18 cellular contexts compared by ENCODE assay signal in the genomic region with DNA sequence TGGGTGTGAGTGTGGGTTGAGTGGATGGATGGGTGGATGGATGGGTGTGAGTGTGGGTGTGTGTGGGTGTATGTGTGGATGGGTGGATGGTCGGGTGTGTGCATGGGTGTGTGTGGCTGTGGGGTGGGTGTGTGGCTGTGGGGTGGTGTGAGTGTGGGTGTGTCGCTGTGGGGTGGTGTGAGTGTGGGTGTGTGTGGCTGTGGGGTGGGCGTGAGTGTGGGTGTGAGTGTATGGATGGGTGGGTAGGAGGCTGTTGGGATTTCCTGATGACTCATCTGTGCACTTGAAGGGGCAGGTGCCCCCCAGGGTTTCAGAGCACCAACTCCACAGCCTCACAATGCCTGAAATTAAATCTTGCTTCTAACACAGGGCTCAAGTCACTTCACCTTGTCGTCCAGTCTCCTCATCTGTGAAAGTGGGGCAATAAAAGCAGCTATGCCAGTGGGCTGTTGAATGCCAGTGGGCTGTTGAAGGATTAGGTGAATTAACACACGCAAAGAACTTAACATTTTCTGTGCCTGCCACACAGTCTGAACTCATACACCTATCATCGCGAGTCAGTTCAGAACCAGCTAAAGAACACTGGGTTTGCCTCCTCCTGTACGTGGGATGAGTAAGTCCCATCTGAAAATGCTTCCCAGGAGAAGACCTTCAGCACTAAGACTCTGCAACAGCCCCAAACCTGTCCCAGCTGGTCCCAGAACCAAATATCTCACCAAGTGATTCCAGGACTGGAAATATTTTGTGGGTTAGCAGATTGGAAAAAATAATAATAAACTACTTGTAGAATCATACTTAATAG. TPM values are rescaled to one million over a fixed set of nuclear protein-coding genes. Genes with fewer than 3 reads are reported as not detected.
DNase-seq lines count a peak whose midpoint lies in the region; ATAC-seq and TF ChIP-seq lines count a peak whose summit lies in the region.
"Had no signal": no experiment of that assay in that cellular context is flagged by ENCODE, and none has a peak within 500 bp of the region (broad histone marks: within the 10 kb centered on the region; RNA-seq: fewer than 3 reads in every experiment).

No MANE protein-coding gene starts in this region.

- CTCF ChIA-PET in activated CD4-positive, alpha-beta T cell treated with anti-CD3 and anti-CD28 coated beads for 36 hours (lab: Charles Lee), result interaction anchor here (0.6 kb wide), 1 partner anchor 37 kb away, joined by 3 read pairs; no protein-coding TSS in a partner anchor
- CTCF ChIA-PET in HEK293 (lab: Yijun Ruan, JAX), result no interaction called here

- H3K27me3 Mint-ChIP-seq in activated CD4-positive, alpha-beta T cell treated with anti-CD3 and anti-CD28 coated beads for 36 hours, result no peaks in the 10 kb centered on the region
- no peaks in the 10 kb centered on the region for H3K27me3 Mint-ChIP-seq in activated naive CD8-positive, alpha-beta T cell treated with anti-CD3 and anti-CD28 coated beads for 36 hours
- H3K27me3 Mint-ChIP-seq: T-helper 17 cell had no signal

- H3K27ac Mint-ChIP-seq in activated CD4-positive, alpha-beta T cell treated with anti-CD3 and anti-CD28 coated beads for 36 hours, result peak overlapping the region; percentile 77
- H3K27ac Mint-ChIP-seq in activated naive CD8-positive, alpha-beta T cell treated with anti-CD3 and anti-CD28 coated beads for 36 hours, result peak overlapping the region; percentile 34
- H3K27ac Mint-ChIP-seq: T-helper 17 cell had no signal

- H3K79me1 ChIP-seq in neuronal stem cell (ENCODE audit: low read depth, low read length), result no peaks in the 10 kb centered on the region

- H3K36me3 Mint-ChIP-seq in activated CD4-positive, alpha-beta T cell treated with anti-CD3 and anti-CD28 coated beads for 36 hours (ENCODE audit: low read depth), result peaks cover 49% of the 10 kb centered on the region
- H3K36me3 Mint-ChIP-seq in activated naive CD8-positive, alpha-beta T cell treated with anti-CD3 and anti-CD28 coated beads for 36 hours, result peaks cover 63% of the 10 kb centered on the region

- no peak overlapping the region for H3K4me3 Mint-ChIP-seq in activated CD4-positive, alpha-beta T cell treated with anti-CD3 and anti-CD28 coated beads for 36 hours
- peak overlapping the region; percentile 14 for H3K4me3 Mint-ChIP-seq in activated naive CD8-positive, alpha-beta T cell treated with anti-CD3 and anti-CD28 coated beads for 36 hours
- H3K4me3 Mint-ChIP-seq: T-helper 17 cell had no signal

- no peak overlapping the region for H3K4me3 ChIP-seq in HEK293 (ENCODE audit: low read depth, low read length)
- no peak overlapping the region for H3K4me3 ChIP-seq in neuronal stem cell (ENCODE audit: low read length in 2 of 2)
- H3K4me3 ChIP-seq in lower lobe of right lung, result no peak overlapping the region
- H3K4me3 ChIP-seq: body of pancreas, skin epidermis, upper lobe of left lung had no signal

- H3K4me1 ChIP-seq in HEK293 (ENCODE audit: control insufficient read depth, insufficient read depth, low read length), result peaks cover 10% of the 10 kb centered on the region; the same call in 1 of the 2 replicates
- no peaks in the 10 kb centered on the region for H3K4me1 ChIP-seq in neuronal stem cell (ENCODE audit: control insufficient read depth in 2 of 2, insufficient read depth in 1 of 2, low read depth in 1 of 2, low read length in 2 of 2)
- H3K4me1 ChIP-seq in lower lobe of right lung, result no peaks in the 10 kb centered on the region
- H3K4me1 ChIP-seq: body of pancreas, upper lobe of left lung had no signal

- no CpG with 5 or more reads among the region's 8 CpGs for WGBS in neuronal stem cell (ENCODE audit: extremely low coverage in 2 of 2, insufficient read length in 2 of 2, insufficient replicate concordance in 1 of 2), 2 donors

- H3K4me1 Mint-ChIP-seq in activated CD4-positive, alpha-beta T cell treated with anti-CD3 and anti-CD28 coated beads for 36 hours, result peaks cover 26% of the 10 kb centered on the region
- peaks cover 33% of the 10 kb centered on the region for H3K4me1 Mint-ChIP-seq in activated naive CD8-positive, alpha-beta T cell treated with anti-CD3 and anti-CD28 coated beads for 36 hours

- H4K8ac ChIP-seq in neuronal stem cell (ENCODE audit: low read depth, low read length), result no peak overlapping the region

- H3K23ac ChIP-seq in neuronal stem cell (ENCODE audit: low read depth, low read length, poor library complexity), result peak overlapping the region; percentile 23

- H2BK15ac ChIP-seq in neuronal stem cell (ENCODE audit: low read length), result no peak overlapping the region

- H3K9me3 Mint-ChIP-seq in activated CD4-positive, alpha-beta T cell treated with anti-CD3 and anti-CD28 coated beads for 36 hours (ENCODE audit: low read depth), result peaks cover 2% of the 10 kb centered on the region
- peaks cover 5% of the 10 kb centered on the region for H3K9me3 Mint-ChIP-seq in activated naive CD8-positive, alpha-beta T cell treated with anti-CD3 and anti-CD28 coated beads for 36 hours

- ATAC-seq in activated CD4-positive, alpha-beta T cell treated with anti-CD3 and anti-CD28 coated beads for 36 hours, result no peak
- no peak for ATAC-seq in GM19467 (IDR thresholded peaks at IDR 0.05; ENCODE audit: unreplicated experiment)
- ATAC-seq in lower lobe of right lung, result no peak
- ATAC-seq in GM19023 (IDR thresholded peaks at IDR 0.05; ENCODE audit: unreplicated experiment), result no peak
- ATAC-seq: activated CD4-positive, CD25-positive, alpha-beta regulatory T cell treated with anti-CD3 and anti-CD28 coated beads, Interleukin-2, amount 50 U/mL, for 24 hours; body of pancreas; T-helper 17 cell had no signal

- no peak overlapping the region for H3K14ac ChIP-seq in neuronal stem cell (ENCODE audit: low read length)

- TF ChIP-seq CTCF in HEK293 (tag by site-specific recombination; IDR thresholded peaks at IDR 0.05) (no peak), lower lobe of right lung (IDR thresholded peaks at IDR 0.05) (no peak)

- H3K27ac ChIP-seq in HEK293 (ENCODE audit: extremely low read depth, low read depth, low read length) (no peak overlapping the region), neuronal stem cell (replicated peaks; ENCODE audit: low read length) (no peak overlapping the region), lower lobe of right lung (no peak overlapping the region)
- H3K27ac ChIP-seq: body of pancreas, skin epidermis, upper lobe of left lung had no signal

- POLR2A ChIA-PET in activated CD4-positive, alpha-beta T cell treated with anti-CD3 and anti-CD28 coated beads for 36 hours (lab: Charles Lee), result no interaction called here
- POLR2A ChIA-PET in HEK293 (lab: Yijun Ruan, JAX), result no interaction called here

- no peak overlapping the region for H2BK12ac ChIP-seq in neuronal stem cell (ENCODE audit: low read length)

- H3K4me2 ChIP-seq in neuronal stem cell (ENCODE audit: insufficient read depth, low read length, poor library complexity, severe bottlenecking), result no peak overlapping the region

- no peak for DNase-seq in activated CD4-positive, alpha-beta T cell treated with anti-CD3 and anti-CD28 coated beads for 36 hours
- no peak for DNase-seq in activated CD4-positive, alpha-beta T cell treated with anti-CD3 and anti-CD28 coated beads, Interleukin-2, amount 50 U/mL, for 48 hours
- no peak for DNase-seq in activated naive CD8-positive, alpha-beta T cell treated with anti-CD3 and anti-CD28 coated beads for 36 hours
- DNase-seq in neuronal stem cell (ENCODE audit: low spot score) (no peak), lower lobe of right lung (no peak)
- DNase-seq: activated effector memory CD4-positive, alpha-beta T cell treated with Interleukin-2 at 50 U/mL for 16 hours; body of pancreas; NCI-H146; NCI-H2227 treated with DMSO at 0.1 percent for 48 hours; posterior cingulate gyrus; stimulated activated naive CD4-positive, alpha-beta T cell; T-helper 17 cell; upper lobe of left lung had no signal

- no peak overlapping the region for H2BK5ac ChIP-seq in neuronal stem cell (ENCODE audit: low read length)

- H3K27me3 ChIP-seq in neuronal stem cell (ENCODE audit: control insufficient read depth in 3 of 3, insufficient read depth in 3 of 3, low read depth in 1 of 3, low read length in 3 of 3) (no peaks in the 10 kb centered on the region), lower lobe of right lung (ENCODE audit: low read depth) (no peaks in the 10 kb centered on the region)
- H3K27me3 ChIP-seq: body of pancreas, upper lobe of left lung had no signal

- peak overlapping the region; percentile 2 for H3K9ac ChIP-seq in neuronal stem cell (ENCODE audit: low read depth, low read length, poor library complexity)

- H3K4ac ChIP-seq in neuronal stem cell (ENCODE audit: low read length), result no peak overlapping the region

- no peak overlapping the region for H2AFZ ChIP-seq in neuronal stem cell (ENCODE audit: low read length)

- intact Hi-C loops in activated CD4-positive, alpha-beta T cell treated with anti-CD3 and anti-CD28 coated beads for 36 hours (cut with DNase I, micrococcal nuclease), result no loop called here
- intact Hi-C loops in lower lobe of right lung (cut with DNase I), result no loop called here

- H3K36me3 ChIP-seq in HEK293 (ENCODE audit: control insufficient read depth in 2 of 2, insufficient read depth in 1 of 2, low read length in 2 of 2) (peaks cover 13 to 40% of the 10 kb centered on the region in 2 experiments; a peak in 2 of 3 replicates), neuronal stem cell (replicated peaks in 1 of 2; ENCODE audit: control insufficient read depth in 2 of 2, insufficient read depth in 2 of 2, low read length in 2 of 2) (peaks cover 3 to 6% of the 10 kb centered on the region in 2 donors), lower lobe of right lung (peaks cover 13% of the 10 kb centered on the region)

- H4K91ac ChIP-seq in neuronal stem cell (ENCODE audit: low read depth, low read length, poor library complexity), result no peak overlapping the region

- H2BK120ac ChIP-seq in neuronal stem cell (ENCODE audit: low read depth, low read length), result no peak overlapping the region

- no peak overlapping the region for H3K18ac ChIP-seq in neuronal stem cell (ENCODE audit: low read length)

- H3K9me3 ChIP-seq in HEK293 (ENCODE audit: control insufficient read depth, insufficient read depth, low read depth, low read length), result no peaks in the 10 kb centered on the region
- peaks cover 2 to 3% of the 10 kb centered on the region in 2 donors for H3K9me3 ChIP-seq in neuronal stem cell (replicated peaks in 1 of 2; ENCODE audit: control insufficient read depth in 2 of 2, insufficient read depth in 1 of 2, low read depth in 1 of 2, low read length in 2 of 2)
- no peaks in the 10 kb centered on the region for H3K9me3 ChIP-seq in lower lobe of right lung
- H3K9me3 ChIP-seq: body of pancreas, upper lobe of left lung had no signal

- no peak overlapping the region for H2AK5ac ChIP-seq in neuronal stem cell (ENCODE audit: low read depth, low read length)

TF ChIP-seq in HEK293, 187 proteins besides CTCF, POLR2A, EP300 and RAD21 (continues in another document):
- TF ChIP-seq ZNF114 (tag by site-specific recombination; IDR thresholded peaks at IDR 0.05), result no peak
- TF ChIP-seq KLF1 (tag by site-specific recombination; IDR thresholded peaks at IDR 0.05), result peak; percentile 99

RNA-seq across cellular contexts. Expression of gene SFMBT2, which starts 32.0 kb away (rescaled TPM):
- total RNA-seq in activated CD4-positive, alpha-beta T cell treated with anti-CD3 and anti-CD28 coated beads for 36 hours, result 10 to 100 TPM; 17.6 to 18.0 TPM
- total RNA-seq in activated naive CD8-positive, alpha-beta T cell treated with anti-CD3 and anti-CD28 coated beads for 36 hours, result 10 to 100 TPM; 22.0 to 23.1 TPM
- polyA plus RNA-seq in neuronal stem cell (2013, experiment 1 of 2), result 1.8 TPM
- 1.7 TPM for polyA plus RNA-seq in neuronal stem cell (2013, experiment 2 of 2)
- total RNA-seq in lower lobe of right lung, result 22.3 TPM
